Comparison of ENCODE assay signal across 8 cellular contexts in genomic region chr1:54944610-54945392, GRCh38. TPM values are rescaled to one million over a fixed set of nuclear protein-coding genes. Genes with fewer than 3 reads are reported as not detected.
DNase-seq lines count a peak whose midpoint lies in the region; ATAC-seq and TF ChIP-seq lines count a peak whose summit lies in the region.

No MANE protein-coding gene starts in this region.

- no peaks in the 10 kb centered on the region for H3K4me1 ChIP-seq in ascending aorta

- no peak overlapping the region for H3K27ac ChIP-seq in ascending aorta

- peaks cover 15% of the 10 kb centered on the region for H3K4me1 Mint-ChIP-seq in T-helper 17 cell

- H3K9me3 ChIP-seq in T-helper 17 cell (ENCODE audit: control insufficient read depth, low read length, poor library complexity, severe bottlenecking) (no peaks in the 10 kb centered on the region), ascending aorta (no peaks in the 10 kb centered on the region)

- DNase-seq in COLO668 (lab: John Stamatoyannopoulos, UW; ENCODE audit: unreplicated experiment) (peak; percentile 91), NCI-H146 treated with DMSO at 0.1 percent for 48 hours (lab: John Stamatoyannopoulos, UW; ENCODE audit: unreplicated experiment) (peak; percentile 53), T-helper 17 cell (peak; percentile 35 to 56 (median 36)), ascending aorta (ENCODE audit: low spot score in 2 of 2) (peak in 1 of 2 donors; percentile 85), left ventricle myocardium superior (peak; percentile 77), putamen (ENCODE audit: low spot score) (peak; percentile 69)

- H3K36me3 ChIP-seq in ascending aorta, result no peaks in the 10 kb centered on the region

- peak overlapping the region; percentile 59 for H3K27ac Mint-ChIP-seq in T-helper 17 cell

- no peaks in the 10 kb centered on the region for H3K27me3 ChIP-seq in ascending aorta

- no peak overlapping the region for H3K4me3 Mint-ChIP-seq in T-helper 17 cell

- no peaks in the 10 kb centered on the region for H3K36me3 Mint-ChIP-seq in T-helper 17 cell (ENCODE audit: low read depth)

- peak; percentile 76 to 85 (median 77) for TF ChIP-seq CTCF in ascending aorta (IDR thresholded peaks at IDR 0.05)

- intact Hi-C loops in ascending aorta (cut with DNase I) (loop anchor here (1.0 to 5.0 kb wide), 3 partner anchors 52 to 78 kb away; partner anchors contain the start of gene DHCR24), left ventricle myocardium superior (cut with micrococcal nuclease) (loop anchor here (2.0 kb wide), 1 partner anchor 52 kb away; no protein-coding TSS in a partner anchor)

- peak overlapping the region; percentile 31 to 40 for H3K4me3 ChIP-seq in ascending aorta

- ATAC-seq in GM21825 (IDR thresholded peaks at IDR 0.05; ENCODE audit: unreplicated experiment), result peak; percentile 77
- peak; percentile 69 for ATAC-seq in T-helper 17 cell
- peak; percentile 79 for ATAC-seq in left ventricle myocardium superior
- ATAC-seq in HG02970 (IDR thresholded peaks at IDR 0.05; ENCODE audit: low FRiP score, unreplicated experiment), result no peak

- peaks cover 11% of the 10 kb centered on the region for H3K27me3 Mint-ChIP-seq in T-helper 17 cell

RNA-seq across cellular contexts. Expression of gene TMEM61, which starts 35.6 kb away (rescaled TPM):
- total RNA-seq in T-helper 17 cell, result not detected
- total RNA-seq in ascending aorta, result not detected
- total RNA-seq in left ventricle myocardium superior, result 0.30 TPM

RNA-seq across cellular contexts. Expression of gene BSND, which starts 53.9 kb away (rescaled TPM):
- total RNA-seq in T-helper 17 cell (under 1 TPM in 1 of 2 donors, not detected in 1; 0.07 TPM), ascending aorta (not detected), left ventricle myocardium superior (not detected)

RNA-seq across cellular contexts. Expression of gene DHCR24, which starts 57.8 kb away (rescaled TPM):
- total RNA-seq in T-helper 17 cell, result 1 to 10 TPM; 1.6 to 2.8 TPM
- total RNA-seq in ascending aorta, result 16.6 TPM
- 9.8 TPM for total RNA-seq in left ventricle myocardium superior
